In genomic region chr22:44802956-44803355, GRCh38 we compare ENCODE assay signal across 25 cellular contexts. TPM values are rescaled to one million over a fixed set of nuclear protein-coding genes. Genes with fewer than 3 reads are reported as not detected.
DNase-seq lines count a peak whose midpoint lies in the region; ATAC-seq, FAIRE-seq and TF ChIP-seq lines count a peak whose summit lies in the region.
"Had no signal": no experiment of that assay in that cellular context is flagged by ENCODE, and none has a peak within 500 bp of the region (broad histone marks: within the 10 kb centered on the region; RNA-seq: fewer than 3 reads in every experiment).

No MANE protein-coding gene starts in this region.

- no peaks in the 10 kb centered on the region for H3K9me3 ChIP-seq in endodermal cell (ENCODE audit: control insufficient read depth, low read length)
- H3K9me3 ChIP-seq: BE2C had no signal

- CTCF ChIA-PET in WTC11 (lab: Charles Lee): interaction anchor here (1.7 kb wide), 1 partner anchor 18 kb away, joined by 6 read pairs; no protein-coding TSS in a partner anchor

- peaks cover 0 to 3% of the 10 kb centered on the region in 2 donors for H3K4me1 Mint-ChIP-seq in natural killer cell treated with Interleukin-12 subunit alpha and Interleukin-12 subunit beta and Interleukin-15 and Interleukin-18, amount 100 ng/mL, for 72 hours (ENCODE audit: low read depth in 2 of 2)
- peaks cover 5 to 7% of the 10 kb centered on the region in 2 donors for H3K4me1 Mint-ChIP-seq in natural killer cell
- H3K4me1 Mint-ChIP-seq in WTC11: peaks cover 24% of the 10 kb centered on the region
- peaks cover 9% of the 10 kb centered on the region for H3K4me1 Mint-ChIP-seq in endodermal cell
- H3K4me1 Mint-ChIP-seq: CD4-positive, CD25-positive, alpha-beta regulatory T cell had no signal

- H3K36me3 ChIP-seq in endodermal cell (ENCODE audit: control insufficient read depth, insufficient read depth, low read length): no peaks in the 10 kb centered on the region
- H3K36me3 ChIP-seq: BE2C had no signal

- TF ChIP-seq POLR2A in GM18505 (IDR thresholded peaks at IDR 0.05; ENCODE audit: borderline replicate concordance, extremely low read depth, insufficient read depth, insufficient read length): no peak
- no peak for TF ChIP-seq POLR2A in H54 (IDR thresholded peaks at IDR 0.05; ENCODE audit: low read depth, low read length)

- no peak overlapping the region for H3K9ac ChIP-seq in endodermal cell (ENCODE audit: extremely low read depth, low read length, poor library complexity, severe bottlenecking)

- no peaks in the 10 kb centered on the region for H3K27me3 ChIP-seq in endodermal cell (ENCODE audit: control insufficient read depth, insufficient read depth, low read length, poor library complexity, severe bottlenecking)
- H3K27me3 ChIP-seq: BE2C had no signal

- ATAC-seq in natural killer cell treated with Interleukin-12 subunit alpha and Interleukin-12 subunit beta and Interleukin-15 and Interleukin-18, amount 100 ng/mL, for 72 hours: no peak
- ATAC-seq in natural killer cell (no peak), WTC11 (no peak), GM18505 (IDR thresholded peaks at IDR 0.05; ENCODE audit: unreplicated experiment) (no peak)
- ATAC-seq: GM23338, HCT116 had no signal

- POLR2A ChIA-PET in WTC11 (lab: Charles Lee): no interaction called here

- no peak for FAIRE-seq in H54 (lab: Jason Lieb, UNC)
- FAIRE-seq: A204.1, GM12892, HTR-8/SVneo had no signal

- H3K27ac Mint-ChIP-seq in natural killer cell treated with Interleukin-12 subunit alpha and Interleukin-12 subunit beta and Interleukin-15 and Interleukin-18, amount 100 ng/mL, for 72 hours: no peak overlapping the region
- no peak overlapping the region for H3K27ac Mint-ChIP-seq in natural killer cell
- H3K27ac Mint-ChIP-seq in WTC11: peak overlapping the region; percentile 52; the same call in 1 of the 2 replicates
- no peak overlapping the region for H3K27ac Mint-ChIP-seq in endodermal cell
- H3K27ac Mint-ChIP-seq: CD4-positive, CD25-positive, alpha-beta regulatory T cell; GM23338; HFFc6 had no signal

- TF ChIP-seq CTCF in natural killer cell (IDR thresholded peaks at IDR 0.05): no peak
- no peak for TF ChIP-seq CTCF in WTC11 (IDR thresholded peaks at IDR 0.05)
- no peak for TF ChIP-seq CTCF in endodermal cell (conservative IDR thresholded peaks at IDR 0.05)

- no peak overlapping the region for H3K27ac ChIP-seq in endodermal cell (ENCODE audit: low read depth, low read length)
- H3K27ac ChIP-seq: HL-60 had no signal

- intact Hi-C loops in natural killer cell (cut with micrococcal nuclease): no loop called here

- no peaks in the 10 kb centered on the region for H3K9me3 Mint-ChIP-seq in natural killer cell treated with Interleukin-12 subunit alpha and Interleukin-12 subunit beta and Interleukin-15 and Interleukin-18, amount 100 ng/mL, for 72 hours
- H3K9me3 Mint-ChIP-seq in natural killer cell (no peaks in the 10 kb centered on the region), WTC11 (no peaks in the 10 kb centered on the region), endodermal cell (peaks cover 5% of the 10 kb centered on the region)
- H3K9me3 Mint-ChIP-seq: CD4-positive, CD25-positive, alpha-beta regulatory T cell; CD8-positive, alpha-beta memory T cell; GM23338; HFFc6 had no signal

- 82 to 88% methylated on average over 6 of the region's 6 CpGs for WGBS in endodermal cell (ENCODE audit: insufficient coverage in 1 of 2, insufficient read length in 1 of 2), 2 experiments

- H3K36me3 Mint-ChIP-seq in natural killer cell treated with Interleukin-12 subunit alpha and Interleukin-12 subunit beta and Interleukin-15 and Interleukin-18, amount 100 ng/mL, for 72 hours: no peaks in the 10 kb centered on the region
- no peaks in the 10 kb centered on the region for H3K36me3 Mint-ChIP-seq in natural killer cell
- H3K36me3 Mint-ChIP-seq in WTC11: 0 out of 2 replicates have a peak, but pooled peaks cover 10% of the 10 kb centered on the region
- peaks cover 26% of the 10 kb centered on the region for H3K36me3 Mint-ChIP-seq in endodermal cell (ENCODE audit: low read depth)
- H3K36me3 Mint-ChIP-seq: CD4-positive, CD25-positive, alpha-beta regulatory T cell; CD8-positive, alpha-beta memory T cell had no signal

- peak; percentile 5 for DNase-seq in natural killer cell treated with Interleukin-12 subunit alpha and Interleukin-12 subunit beta and Interleukin-15 and Interleukin-18, amount 100 ng/mL, for 72 hours (ENCODE audit: low spot score)
- DNase-seq in natural killer cell (no peak), WTC11 (ENCODE audit: low spot score) (no peak), endodermal cell (peak; percentile 20), SIG-M5 (lab: John Stamatoyannopoulos, UW) (no peak), H54 (ENCODE audit: insufficient read length, low spot score) (no peak)
- DNase-seq: ACHN; BE2C; C1 segment of cervical spinal cord; CD4-positive, CD25-positive, alpha-beta regulatory T cell; CD8-positive, alpha-beta memory T cell; COR-L47; DMS153; DMS79; GDM1; H7; HFFc6; IMR-90 had no signal

- no peaks in the 10 kb centered on the region for H3K4me1 ChIP-seq in endodermal cell (ENCODE audit: control insufficient read depth, insufficient read depth, low read length)
- H3K4me1 ChIP-seq: BE2C had no signal

- no peaks in the 10 kb centered on the region for H3K27me3 Mint-ChIP-seq in natural killer cell treated with Interleukin-12 subunit alpha and Interleukin-12 subunit beta and Interleukin-15 and Interleukin-18, amount 100 ng/mL, for 72 hours
- no peaks in the 10 kb centered on the region for H3K27me3 Mint-ChIP-seq in natural killer cell (ENCODE audit: low read depth in 2 of 2)
- H3K27me3 Mint-ChIP-seq in WTC11 (ENCODE audit: low read depth): no peaks in the 10 kb centered on the region
- H3K27me3 Mint-ChIP-seq in endodermal cell (ENCODE audit: insufficient read depth): no peaks in the 10 kb centered on the region
- H3K27me3 Mint-ChIP-seq: CD4-positive, CD25-positive, alpha-beta regulatory T cell had no signal

- no peak overlapping the region for H3K4me3 ChIP-seq in endodermal cell (ENCODE audit: low read length)
- H3K4me3 ChIP-seq: GM23338 had no signal

- H3K4me3 Mint-ChIP-seq in natural killer cell treated with Interleukin-12 subunit alpha and Interleukin-12 subunit beta and Interleukin-15 and Interleukin-18, amount 100 ng/mL, for 72 hours: no peak overlapping the region
- H3K4me3 Mint-ChIP-seq in natural killer cell (no peak overlapping the region), WTC11 (no peak overlapping the region), endodermal cell (no peak overlapping the region)
- H3K4me3 Mint-ChIP-seq: CD4-positive, CD25-positive, alpha-beta regulatory T cell; CD8-positive, alpha-beta memory T cell; GM23338; HFFc6 had no signal

TF ChIP-seq in WTC11, 78 proteins besides CTCF, POLR2A, EP300 and RAD21 (continues in another document):
- TF ChIP-seq ATF6 (CRISPR knock-in tag; IDR thresholded peaks at IDR 0.05) (no peak), PREB (CRISPR knock-in tag; IDR thresholded peaks at IDR 0.05; ENCODE audit: borderline replicate concordance) (no peak), NFYB (CRISPR knock-in tag; conservative IDR thresholded peaks at IDR 0.05; ENCODE audit: low read depth) (no peak), ESRRA (CRISPR knock-in tag; IDR thresholded peaks at IDR 0.05; ENCODE audit: borderline replicate concordance) (no peak), JUN (CRISPR knock-in tag; IDR thresholded peaks at IDR 0.05) (no peak)
- TF ChIP-seq, protein P1, sequence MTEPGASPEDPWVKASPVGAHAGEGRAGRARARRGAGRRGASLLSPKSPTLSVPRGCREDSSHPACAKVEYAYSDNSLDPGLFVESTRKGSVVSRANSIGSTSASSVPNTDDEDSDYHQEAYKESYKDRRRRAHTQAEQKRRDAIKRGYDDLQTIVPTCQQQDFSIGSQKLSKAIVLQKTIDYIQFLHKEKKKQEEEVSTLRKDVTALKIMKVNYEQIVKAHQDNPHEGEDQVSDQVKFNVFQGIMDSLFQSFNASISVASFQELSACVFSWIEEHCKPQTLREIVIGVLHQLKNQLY (CRISPR knock-in tag; IDR thresholded peaks at IDR 0.05): no peak
- TF ChIP-seq, protein P2, sequence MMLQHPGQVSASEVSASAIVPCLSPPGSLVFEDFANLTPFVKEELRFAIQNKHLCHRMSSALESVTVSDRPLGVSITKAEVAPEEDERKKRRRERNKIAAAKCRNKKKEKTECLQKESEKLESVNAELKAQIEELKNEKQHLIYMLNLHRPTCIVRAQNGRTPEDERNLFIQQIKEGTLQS (CRISPR knock-in tag; conservative IDR thresholded peaks at IDR 0.05): no peak

RNA-seq across cellular contexts. Expression of gene ARHGAP8, which starts 50.6 kb away (rescaled TPM):
- 1 to 10 TPM in 1 of 2 donors, under 1 TPM in 1; 0.64 to 2.3 TPM for total RNA-seq in natural killer cell treated with Interleukin-12 subunit alpha and Interleukin-12 subunit beta and Interleukin-15 and Interleukin-18, amount 100 ng/mL, for 72 hours
- total RNA-seq in natural killer cell: 10 to 100 TPM; 23.6 to 32.6 (median 26.5) TPM
- 50.5 to 61.4 TPM (median 58.0 TPM) in 3 replicates for total RNA-seq in WTC11 (2021)
- total RNA-seq in endodermal cell: 10 to 100 TPM; 45.2 to 51.3 TPM
- 9.3 TPM for polyA plus RNA-seq in endodermal cell (2013, experiment 1 of 2)
- 4.3 TPM for polyA plus RNA-seq in endodermal cell (2013, experiment 2 of 2)
- total RNA-seq: HFFc6 had no signal
- polyA plus RNA-seq: CD8-positive, alpha-beta memory T cell had no signal

Comparison
In these comparisons a context has a peak if more than half of its experiments do, and no peak if none do; other contexts are left out.
1. DNase-seq: peak in natural killer cell treated with Interleukin-12 subunit alpha and Interleukin-12 subunit beta and Interleukin-15 and Interleukin-18, amount 100 ng/mL, for 72 hours (single experiment) and endodermal cell (single experiment); none in natural killer cell (single experiment), WTC11 (single experiment), SIG-M5 (single experiment) and H54 (single experiment).
2. RNA of gene ARHGAP8, which starts 50.6 kb away (total RNA-seq): 50.5 to 61.4 TPM in WTC11, 45.2 to 51.3 TPM in endodermal cell and 23.6 to 32.6 TPM in natural killer cell; 0.64 to 2.3 TPM in natural killer cell treated with Interleukin-12 subunit alpha and Interleukin-12 subunit beta and Interleukin-15 and Interleukin-18, amount 100 ng/mL, for 72 hours; every median in the first group is over 4 times any median in the second.